In the genomic region with DNA sequence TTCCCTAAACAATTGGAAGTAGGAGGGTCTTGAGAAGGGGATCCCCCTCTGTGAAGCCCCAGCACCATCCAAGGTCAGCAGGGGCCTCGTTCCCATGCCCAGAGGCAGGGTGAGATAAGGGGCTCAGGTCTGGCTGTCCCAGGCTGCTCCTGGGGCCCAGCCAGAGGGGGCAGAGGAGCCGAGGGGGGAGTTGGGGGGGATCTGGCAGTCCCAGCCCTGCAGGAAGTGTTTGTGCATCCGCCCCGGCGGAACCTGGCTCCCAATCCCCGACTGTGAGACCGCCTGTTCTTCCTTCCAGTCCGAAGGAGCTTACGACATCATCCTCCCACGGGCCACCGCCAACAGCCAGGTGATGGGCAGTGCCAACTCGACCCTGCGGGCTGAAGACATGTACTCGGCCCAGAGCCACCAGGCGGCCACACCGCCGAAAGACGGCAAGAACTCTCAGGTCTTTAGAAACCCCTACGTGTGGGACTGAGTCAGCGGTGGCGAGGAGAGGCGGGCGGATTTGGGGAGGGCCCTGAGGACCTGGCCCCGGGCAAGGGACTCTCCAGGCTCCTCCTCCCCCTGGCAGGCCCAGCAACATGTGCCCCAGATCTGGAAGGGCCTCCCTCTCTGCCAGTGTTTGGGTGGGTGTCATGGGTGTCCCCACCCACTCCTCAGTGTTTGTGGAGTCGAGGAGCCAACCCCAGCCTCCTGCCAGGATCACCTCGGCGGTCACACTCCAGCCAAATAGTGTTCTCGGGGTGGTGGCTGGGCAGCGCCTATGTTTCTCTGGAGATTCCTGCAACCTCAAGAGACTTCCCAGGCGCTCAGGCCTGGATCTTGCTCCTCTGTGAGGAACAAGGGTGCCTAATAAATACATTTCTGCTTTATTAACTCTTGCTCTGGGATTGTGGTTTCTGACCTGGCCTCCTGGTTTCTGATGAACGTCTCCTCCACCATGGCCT, we compare ENCODE assay signal across 9 cellular contexts. TPM values are rescaled to one million over a fixed set of nuclear protein-coding genes. Genes with fewer than 3 reads are reported as not detected.
DNase-seq lines count a peak whose midpoint lies in the region; ATAC-seq, FAIRE-seq and TF ChIP-seq lines count a peak whose summit lies in the region.
"Had no signal": no experiment of that assay in that cellular context is flagged by ENCODE, and none has a peak within 500 bp of the region (broad histone marks: within the 10 kb centered on the region; RNA-seq: fewer than 3 reads in every experiment).

No MANE protein-coding gene starts in this region.

- no peaks in the 10 kb centered on the region for H3K9me3 ChIP-seq in kidney (ENCODE audit: control insufficient read depth in 1 of 2, low read length in 2 of 2)

- CTCF ChIA-PET in activated CD4-positive, alpha-beta T cell treated with anti-CD3 and anti-CD28 coated beads for 36 hours (lab: Charles Lee): interaction anchor here (2.0 kb wide), 1 partner anchor 68 kb away, joined by 7 read pairs; no protein-coding TSS in a partner anchor
- CTCF ChIA-PET in activated CD8-positive, alpha-beta memory T cell treated with anti-CD3 and anti-CD28 coated beads, Interleukin-2, amount 10 ng/mL, durations not matched to agents 7 days and 5 days (lab: Charles Lee): interaction anchor here (1.0 to 2.1 kb wide), 4 partner anchors 9 to 78 kb away, joined by 3 to 10 read pairs (median 4); no protein-coding TSS in a partner anchor

- TF ChIP-seq CTCF in kidney (IDR thresholded peaks at IDR 0.05; ENCODE audit: borderline replicate concordance, extremely low read depth, insufficient read depth): no peak

- peaks cover 3% of the 10 kb centered on the region for H3K27me3 Mint-ChIP-seq in activated CD4-positive, alpha-beta T cell treated with anti-CD3 and anti-CD28 coated beads for 36 hours
- peaks cover 15% of the 10 kb centered on the region for H3K27me3 Mint-ChIP-seq in activated CD8-positive, alpha-beta memory T cell treated with anti-CD3 and anti-CD28 coated beads, Interleukin-2, amount 10 ng/mL, durations not matched to agents 7 days and 5 days

- H3K4me1 ChIP-seq in kidney (ENCODE audit: control insufficient read depth in 1 of 2, insufficient read depth in 1 of 2, low read depth in 1 of 2, low read length in 2 of 2): peaks cover 36 to 68% of the 10 kb centered on the region in 2 donors

- H3K36me3 Mint-ChIP-seq in activated CD4-positive, alpha-beta T cell treated with anti-CD3 and anti-CD28 coated beads for 36 hours (ENCODE audit: low read depth): no peaks in the 10 kb centered on the region
- no peaks in the 10 kb centered on the region for H3K36me3 Mint-ChIP-seq in activated CD8-positive, alpha-beta memory T cell treated with anti-CD3 and anti-CD28 coated beads, Interleukin-2, amount 10 ng/mL, durations not matched to agents 7 days and 5 days

- H3K4me3 ChIP-seq in kidney (ENCODE audit: low read length in 2 of 2): no peak overlapping the region

- peaks cover 6 to 10% of the 10 kb centered on the region in 2 donors for H3K36me3 ChIP-seq in kidney (ENCODE audit: control insufficient read depth in 1 of 2, insufficient read depth in 2 of 2, low read length in 2 of 2)

- H3K9me3 Mint-ChIP-seq in activated CD4-positive, alpha-beta T cell treated with anti-CD3 and anti-CD28 coated beads for 36 hours (ENCODE audit: low read depth): no peaks in the 10 kb centered on the region
- no peaks in the 10 kb centered on the region for H3K9me3 Mint-ChIP-seq in activated CD8-positive, alpha-beta memory T cell treated with anti-CD3 and anti-CD28 coated beads, Interleukin-2, amount 10 ng/mL, durations not matched to agents 7 days and 5 days (ENCODE audit: low read depth)

- no peak overlapping the region for H3K27ac Mint-ChIP-seq in activated CD4-positive, alpha-beta T cell treated with anti-CD3 and anti-CD28 coated beads for 36 hours
- peak overlapping the region; percentile 63 for H3K27ac Mint-ChIP-seq in activated CD8-positive, alpha-beta memory T cell treated with anti-CD3 and anti-CD28 coated beads, Interleukin-2, amount 10 ng/mL, durations not matched to agents 7 days and 5 days

- DNase-seq in activated CD4-positive, alpha-beta T cell treated with anti-CD3 and anti-CD28 coated beads for 36 hours: peak; percentile 48
- no peak for DNase-seq in activated CD4-positive, alpha-beta T cell treated with anti-CD3 and anti-CD28 coated beads, Interleukin-2, amount 50 U/mL, for 4 hours
- DNase-seq in activated CD8-positive, alpha-beta memory T cell treated with anti-CD3 and anti-CD28 coated beads, Interleukin-2, amount 10 ng/mL, durations not matched to agents 7 days and 5 days: peak; percentile 51
- peak; percentile 89 for DNase-seq in kidney
- peak in 22 of 49 donors; percentile 26 to 93 (median 56) for DNase-seq in substantia nigra (lab: John Stamatoyannopoulos, UW)
- no peak for DNase-seq in GOT3 (lab: John Stamatoyannopoulos, UW)
- DNase-seq: NCI-H526 had no signal

- no peaks in the 10 kb centered on the region for H3K4me1 Mint-ChIP-seq in activated CD4-positive, alpha-beta T cell treated with anti-CD3 and anti-CD28 coated beads for 36 hours
- H3K4me1 Mint-ChIP-seq in activated CD8-positive, alpha-beta memory T cell treated with anti-CD3 and anti-CD28 coated beads, Interleukin-2, amount 10 ng/mL, durations not matched to agents 7 days and 5 days: peaks cover 6% of the 10 kb centered on the region

- POLR2A ChIA-PET in activated CD4-positive, alpha-beta T cell treated with anti-CD3 and anti-CD28 coated beads for 36 hours (lab: Charles Lee): no interaction called here

- FAIRE-seq in kidney (lab: Jason Lieb, UNC): no peak

- H3K27ac ChIP-seq in kidney (ENCODE audit: low read depth in 2 of 2, low read length in 2 of 2) (peak overlapping the region; percentile 69 to 83), substantia nigra (ENCODE audit: low read depth, low read length, poor library complexity, severe bottlenecking) (peak overlapping the region; percentile 21)

- ATAC-seq in activated CD4-positive, alpha-beta T cell treated with anti-CD3 and anti-CD28 coated beads for 36 hours: peak; percentile 86
- ATAC-seq in activated CD8-positive, alpha-beta memory T cell treated with anti-CD3 and anti-CD28 coated beads, Interleukin-2, amount 10 ng/mL, durations not matched to agents 7 days and 5 days: peak; percentile 53
- ATAC-seq in HG03108 (IDR thresholded peaks at IDR 0.05; ENCODE audit: unreplicated experiment) (no peak), GM19395 (IDR thresholded peaks at IDR 0.05; ENCODE audit: unreplicated experiment) (no peak)

- no peak overlapping the region for H3K9ac ChIP-seq in kidney (ENCODE audit: low read length in 2 of 2)

- intact Hi-C loops in activated CD4-positive, alpha-beta T cell treated with anti-CD3 and anti-CD28 coated beads for 36 hours (cut with DNase I, micrococcal nuclease): no loop called here
- intact Hi-C loops in kidney (cut with DNase I): no loop called here

- H3K4me3 Mint-ChIP-seq in activated CD4-positive, alpha-beta T cell treated with anti-CD3 and anti-CD28 coated beads for 36 hours: no peak overlapping the region
- H3K4me3 Mint-ChIP-seq in activated CD8-positive, alpha-beta memory T cell treated with anti-CD3 and anti-CD28 coated beads, Interleukin-2, amount 10 ng/mL, durations not matched to agents 7 days and 5 days: no peak overlapping the region

RNA-seq across cellular contexts. Expression of a gene that starts 14.9 kb away (rescaled TPM):
- total RNA-seq in activated CD4-positive, alpha-beta T cell treated with anti-CD3 and anti-CD28 coated beads for 36 hours: 1 to 10 TPM in 1 of 2 experiments, under 1 TPM in 1; 0.97 to 1.3 TPM
- total RNA-seq in activated CD8-positive, alpha-beta memory T cell treated with anti-CD3 and anti-CD28 coated beads, Interleukin-2, amount 10 ng/mL, durations not matched to agents 7 days and 5 days: not detected
- 358 TPM for total RNA-seq in kidney
- 242 TPM for polyA plus RNA-seq in kidney (ENCODE audit: insufficient read depth, low read depth, low replicate concordance)

RNA-seq across cellular contexts. Expression of a gene that starts 19.6 kb away (rescaled TPM):
- total RNA-seq in activated CD4-positive, alpha-beta T cell treated with anti-CD3 and anti-CD28 coated beads for 36 hours: 1 to 10 TPM; 4.9 to 5.8 TPM
- 10 to 100 TPM in 1 of 2 experiments, 1 to 10 TPM in 1; 2.0 to 15.8 TPM for total RNA-seq in activated CD8-positive, alpha-beta memory T cell treated with anti-CD3 and anti-CD28 coated beads, Interleukin-2, amount 10 ng/mL, durations not matched to agents 7 days and 5 days
- total RNA-seq in kidney: 8.2 TPM
- polyA plus RNA-seq in kidney (ENCODE audit: insufficient read depth, low read depth, low replicate concordance): 3.1 TPM

Comparison
In these comparisons a context has a peak if more than half of its experiments do, and no peak if none do; other contexts are left out.
1. DNase-seq: peak in activated CD4-positive, alpha-beta T cell treated with anti-CD3 and anti-CD28 coated beads for 36 hours (single experiment), activated CD8-positive, alpha-beta memory T cell treated with anti-CD3 and anti-CD28 coated beads, Interleukin-2, amount 10 ng/mL, durations not matched to agents 7 days and 5 days (single experiment) and kidney (single experiment); none in activated CD4-positive, alpha-beta T cell treated with anti-CD3 and anti-CD28 coated beads, Interleukin-2, amount 50 U/mL, for 4 hours (0 of 2) and GOT3 (single experiment).
2. ATAC-seq: peak in activated CD4-positive, alpha-beta T cell treated with anti-CD3 and anti-CD28 coated beads for 36 hours (single experiment) and activated CD8-positive, alpha-beta memory T cell treated with anti-CD3 and anti-CD28 coated beads, Interleukin-2, amount 10 ng/mL, durations not matched to agents 7 days and 5 days (single experiment); none in HG03108 (single experiment) and GM19395 (single experiment).
3. RNA of a gene that starts 14.9 kb away (total RNA-seq): 358 TPM in kidney (single experiment); 0.97 to 1.3 TPM in activated CD4-positive, alpha-beta T cell treated with anti-CD3 and anti-CD28 coated beads for 36 hours and not detected in activated CD8-positive, alpha-beta memory T cell treated with anti-CD3 and anti-CD28 coated beads, Interleukin-2, amount 10 ng/mL, durations not matched to agents 7 days and 5 days; every median in the first group is over 100 times any median in the second.